1 cellular context compared by ENCODE assay signal in genomic region chr1:32651461-32652073, GRCh38.
TF ChIP-seq lines count a peak whose summit lies in the region.

No MANE protein-coding gene starts in this region.

TF ChIP-seq in HepG2, 621 proteins besides CTCF, POLR2A, EP300 and RAD21 (continued from another document and continues in another):
- TF ChIP-seq ZSCAN31 (CRISPR knock-in tag; IDR thresholded peaks at IDR 0.05; ENCODE audit: low read depth) (no peak), TFAP4 (IDR thresholded peaks at IDR 0.05; ENCODE audit: borderline replicate concordance, low read depth) (no peak), RFX5 (IDR thresholded peaks at IDR 0.05; ENCODE audit: low read depth, low read length) (no peak), ZSCAN20 (CRISPR knock-in tag; IDR thresholded peaks at IDR 0.05; ENCODE audit: borderline replicate concordance) (0 out of 2 replicates have a peak, but pooled peaks have one; percentile 12), HES4 (CRISPR knock-in tag; IDR thresholded peaks at IDR 0.05; ENCODE audit: borderline replicate concordance) (peak; percentile 2; the same call in 1 of the 2 replicates), ZNF143 (CRISPR knock-in tag; IDR thresholded peaks at IDR 0.05) (no peak; the same call in 1 of the 2 replicates), ZNF704 (CRISPR knock-in tag; IDR thresholded peaks at IDR 0.05; ENCODE audit: borderline replicate concordance) (peak; percentile 38; the same call in 1 of the 2 replicates), ZFY (CRISPR knock-in tag; IDR thresholded peaks at IDR 0.05) (peak; percentile 82), GATA4 (IDR thresholded peaks at IDR 0.05; ENCODE audit: borderline replicate concordance, low read depth) (no peak), ARHGAP35 (CRISPR knock-in tag; IDR thresholded peaks at IDR 0.05; ENCODE audit: borderline replicate concordance) (no peak), GLI4 (CRISPR knock-in tag; IDR thresholded peaks at IDR 0.05; ENCODE audit: borderline replicate concordance) (0 out of 2 replicates have a peak, but pooled peaks have one; percentile 79), KLF13 (CRISPR knock-in tag; IDR thresholded peaks at IDR 0.05) (peak; percentile 87; the same call in 1 of the 2 replicates), CHD2 (IDR thresholded peaks at IDR 0.05; ENCODE audit: low read depth, low read length) (no peak), RFX3 (CRISPR knock-in tag; IDR thresholded peaks at IDR 0.05) (no peak), ZKSCAN1 (IDR thresholded peaks at IDR 0.05; ENCODE audit: low read length) (no peak), FOSL1 (CRISPR knock-in tag; IDR thresholded peaks at IDR 0.05; ENCODE audit: borderline replicate concordance) (peak; percentile 18; the same call in 1 of the 2 replicates), NPAS2 (CRISPR knock-in tag; IDR thresholded peaks at IDR 0.05; ENCODE audit: borderline replicate concordance) (no peak), RBFOX2 (IDR thresholded peaks at IDR 0.05; ENCODE audit: low read depth, low read length) (peak; percentile 47), AHDC1 (CRISPR knock-in tag; IDR thresholded peaks at IDR 0.05; ENCODE audit: borderline replicate concordance) (0 out of 2 replicates have a peak, but pooled peaks have one; percentile 50), ZNF510 (CRISPR knock-in tag; IDR thresholded peaks at IDR 0.05; ENCODE audit: low read depth) (0 out of 2 replicates have a peak, but pooled peaks have one; percentile 13), FOXO1 (CRISPR knock-in tag; IDR thresholded peaks at IDR 0.05) (0 out of 2 replicates have a peak, but pooled peaks have one; percentile 6), KLF15 (CRISPR knock-in tag; IDR thresholded peaks at IDR 0.05; ENCODE audit: borderline replicate concordance) (no peak), ZGPAT (CRISPR knock-in tag; IDR thresholded peaks at IDR 0.05) (no peak), ETS1 (CRISPR knock-in tag; IDR thresholded peaks at IDR 0.05) (no peak)
- TF ChIP-seq, protein P1, sequence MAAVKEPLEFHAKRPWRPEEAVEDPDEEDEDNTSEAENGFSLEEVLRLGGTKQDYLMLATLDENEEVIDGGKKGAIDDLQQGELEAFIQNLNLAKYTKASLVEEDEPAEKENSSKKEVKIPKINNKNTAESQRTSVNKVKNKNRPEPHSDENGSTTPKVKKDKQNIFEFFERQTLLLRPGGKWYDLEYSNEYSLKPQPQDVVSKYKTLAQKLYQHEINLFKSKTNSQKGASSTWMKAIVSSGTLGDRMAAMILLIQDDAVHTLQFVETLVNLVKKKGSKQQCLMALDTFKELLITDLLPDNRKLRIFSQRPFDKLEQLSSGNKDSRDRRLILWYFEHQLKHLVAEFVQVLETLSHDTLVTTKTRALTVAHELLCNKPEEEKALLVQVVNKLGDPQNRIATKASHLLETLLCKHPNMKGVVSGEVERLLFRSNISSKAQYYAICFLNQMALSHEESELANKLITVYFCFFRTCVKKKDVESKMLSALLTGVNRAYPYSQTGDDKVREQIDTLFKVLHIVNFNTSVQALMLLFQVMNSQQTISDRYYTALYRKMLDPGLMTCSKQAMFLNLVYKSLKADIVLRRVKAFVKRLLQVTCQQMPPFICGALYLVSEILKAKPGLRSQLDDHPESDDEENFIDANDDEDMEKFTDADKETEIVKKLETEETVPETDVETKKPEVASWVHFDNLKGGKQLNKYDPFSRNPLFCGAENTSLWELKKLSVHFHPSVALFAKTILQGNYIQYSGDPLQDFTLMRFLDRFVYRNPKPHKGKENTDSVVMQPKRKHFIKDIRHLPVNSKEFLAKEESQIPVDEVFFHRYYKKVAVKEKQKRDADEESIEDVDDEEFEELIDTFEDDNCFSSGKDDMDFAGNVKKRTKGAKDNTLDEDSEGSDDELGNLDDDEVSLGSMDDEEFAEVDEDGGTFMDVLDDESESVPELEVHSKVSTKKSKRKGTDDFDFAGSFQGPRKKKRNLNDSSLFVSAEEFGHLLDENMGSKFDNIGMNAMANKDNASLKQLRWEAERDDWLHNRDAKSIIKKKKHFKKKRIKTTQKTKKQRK (IDR thresholded peaks at IDR 0.05; ENCODE audit: low read length): no peak
- TF ChIP-seq, protein P2, sequence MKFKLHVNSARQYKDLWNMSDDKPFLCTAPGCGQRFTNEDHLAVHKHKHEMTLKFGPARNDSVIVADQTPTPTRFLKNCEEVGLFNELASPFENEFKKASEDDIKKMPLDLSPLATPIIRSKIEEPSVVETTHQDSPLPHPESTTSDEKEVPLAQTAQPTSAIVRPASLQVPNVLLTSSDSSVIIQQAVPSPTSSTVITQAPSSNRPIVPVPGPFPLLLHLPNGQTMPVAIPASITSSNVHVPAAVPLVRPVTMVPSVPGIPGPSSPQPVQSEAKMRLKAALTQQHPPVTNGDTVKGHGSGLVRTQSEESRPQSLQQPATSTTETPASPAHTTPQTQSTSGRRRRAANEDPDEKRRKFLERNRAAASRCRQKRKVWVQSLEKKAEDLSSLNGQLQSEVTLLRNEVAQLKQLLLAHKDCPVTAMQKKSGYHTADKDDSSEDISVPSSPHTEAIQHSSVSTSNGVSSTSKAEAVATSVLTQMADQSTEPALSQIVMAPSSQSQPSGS (CRISPR knock-in tag; IDR thresholded peaks at IDR 0.05): no peak
- TF ChIP-seq, protein P3, sequence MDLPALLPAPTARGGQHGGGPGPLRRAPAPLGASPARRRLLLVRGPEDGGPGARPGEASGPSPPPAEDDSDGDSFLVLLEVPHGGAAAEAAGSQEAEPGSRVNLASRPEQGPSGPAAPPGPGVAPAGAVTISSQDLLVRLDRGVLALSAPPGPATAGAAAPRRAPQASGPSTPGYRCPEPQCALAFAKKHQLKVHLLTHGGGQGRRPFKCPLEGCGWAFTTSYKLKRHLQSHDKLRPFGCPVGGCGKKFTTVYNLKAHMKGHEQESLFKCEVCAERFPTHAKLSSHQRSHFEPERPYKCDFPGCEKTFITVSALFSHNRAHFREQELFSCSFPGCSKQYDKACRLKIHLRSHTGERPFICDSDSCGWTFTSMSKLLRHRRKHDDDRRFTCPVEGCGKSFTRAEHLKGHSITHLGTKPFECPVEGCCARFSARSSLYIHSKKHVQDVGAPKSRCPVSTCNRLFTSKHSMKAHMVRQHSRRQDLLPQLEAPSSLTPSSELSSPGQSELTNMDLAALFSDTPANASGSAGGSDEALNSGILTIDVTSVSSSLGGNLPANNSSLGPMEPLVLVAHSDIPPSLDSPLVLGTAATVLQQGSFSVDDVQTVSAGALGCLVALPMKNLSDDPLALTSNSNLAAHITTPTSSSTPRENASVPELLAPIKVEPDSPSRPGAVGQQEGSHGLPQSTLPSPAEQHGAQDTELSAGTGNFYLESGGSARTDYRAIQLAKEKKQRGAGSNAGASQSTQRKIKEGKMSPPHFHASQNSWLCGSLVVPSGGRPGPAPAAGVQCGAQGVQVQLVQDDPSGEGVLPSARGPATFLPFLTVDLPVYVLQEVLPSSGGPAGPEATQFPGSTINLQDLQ (CRISPR knock-in tag; IDR thresholded peaks at IDR 0.05): no peak
- TF ChIP-seq, protein P4, sequence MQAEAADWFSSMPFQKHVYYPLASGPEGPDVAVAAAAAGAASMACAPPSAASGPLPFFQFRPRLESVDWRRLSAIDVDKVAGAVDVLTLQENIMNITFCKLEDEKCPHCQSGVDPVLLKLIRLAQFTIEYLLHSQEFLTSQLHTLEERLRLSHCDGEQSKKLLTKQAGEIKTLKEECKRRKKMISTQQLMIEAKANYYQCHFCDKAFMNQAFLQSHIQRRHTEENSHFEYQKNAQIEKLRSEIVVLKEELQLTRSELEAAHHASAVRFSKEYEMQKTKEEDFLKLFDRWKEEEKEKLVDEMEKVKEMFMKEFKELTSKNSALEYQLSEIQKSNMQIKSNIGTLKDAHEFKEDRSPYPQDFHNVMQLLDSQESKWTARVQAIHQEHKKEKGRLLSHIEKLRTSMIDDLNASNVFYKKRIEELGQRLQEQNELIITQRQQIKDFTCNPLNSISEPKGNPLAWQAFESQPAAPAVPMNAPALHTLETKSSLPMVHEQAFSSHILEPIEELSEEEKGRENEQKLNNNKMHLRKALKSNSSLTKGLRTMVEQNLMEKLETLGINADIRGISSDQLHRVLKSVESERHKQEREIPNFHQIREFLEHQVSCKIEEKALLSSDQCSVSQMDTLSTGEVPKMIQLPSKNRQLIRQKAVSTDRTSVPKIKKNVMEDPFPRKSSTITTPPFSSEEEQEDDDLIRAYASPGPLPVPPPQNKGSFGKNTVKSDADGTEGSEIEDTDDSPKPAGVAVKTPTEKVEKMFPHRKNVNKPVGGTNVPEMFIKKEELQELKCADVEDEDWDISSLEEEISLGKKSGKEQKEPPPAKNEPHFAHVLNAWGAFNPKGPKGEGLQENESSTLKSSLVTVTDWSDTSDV (CRISPR knock-in tag; IDR thresholded peaks at IDR 0.05): 0 out of 2 replicates have a peak, but pooled peaks have one; percentile 47
- TF ChIP-seq, protein P5, sequence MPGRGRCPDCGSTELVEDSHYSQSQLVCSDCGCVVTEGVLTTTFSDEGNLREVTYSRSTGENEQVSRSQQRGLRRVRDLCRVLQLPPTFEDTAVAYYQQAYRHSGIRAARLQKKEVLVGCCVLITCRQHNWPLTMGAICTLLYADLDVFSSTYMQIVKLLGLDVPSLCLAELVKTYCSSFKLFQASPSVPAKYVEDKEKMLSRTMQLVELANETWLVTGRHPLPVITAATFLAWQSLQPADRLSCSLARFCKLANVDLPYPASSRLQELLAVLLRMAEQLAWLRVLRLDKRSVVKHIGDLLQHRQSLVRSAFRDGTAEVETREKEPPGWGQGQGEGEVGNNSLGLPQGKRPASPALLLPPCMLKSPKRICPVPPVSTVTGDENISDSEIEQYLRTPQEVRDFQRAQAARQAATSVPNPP (CRISPR knock-in tag; IDR thresholded peaks at IDR 0.05): no peak
